ENCODE assay signal across 21 cellular contexts in genomic region chr7:151859111-151859947, GRCh38. TPM values are rescaled to one million over a fixed set of nuclear protein-coding genes. Genes with fewer than 3 reads are reported as not detected.
DNase-seq lines count a peak whose midpoint lies in the region; ATAC-seq, FAIRE-seq and TF ChIP-seq lines count a peak whose summit lies in the region.
"Had no signal": no experiment of that assay in that cellular context is flagged by ENCODE, and none has a peak within 500 bp of the region (broad histone marks: within the 10 kb centered on the region; RNA-seq: fewer than 3 reads in every experiment).

No MANE protein-coding gene starts in this region.

- H3K4me1 ChIP-seq in HEK293 (ENCODE audit: control insufficient read depth, insufficient read depth, low read length) (no peaks in the 10 kb centered on the region), PC-3 (ENCODE audit: insufficient read depth, low read length) (peaks cover 8% of the 10 kb centered on the region; the same call in 1 of the 2 replicates), pancreas (no peaks in the 10 kb centered on the region)
- H3K4me1 ChIP-seq: Peyer's patch had no signal

- peak; percentile 54 for DNase-seq in PC-3
- no peak for DNase-seq in left cardiac atrium
- peak in 5 of 6 donors; percentile 59 to 79 (median 69) for DNase-seq in pancreas
- no peak for DNase-seq in NCI-H1048 (lab: John Stamatoyannopoulos, UW)
- no peak for DNase-seq in brain microvascular endothelial cell
- DNase-seq: activated naive CD4-positive, alpha-beta T cell treated with anti-CD3 and anti-CD28 coated beads for 36 hours; activated T-cell treated with anti-CD3 and anti-CD28 coated beads, Interleukin-2, amount 50 U/mL, for 4 hours; CD4-positive, CD25-positive, alpha-beta regulatory T cell; central memory CD4-positive, alpha-beta T cell; MG63; natural killer cell; NCI-H146; NCI-H524; Peyer's patch; upper lobe of left lung had no signal

- H4K20me1 ChIP-seq in PC-3 (ENCODE audit: low read length), result no peaks in the 10 kb centered on the region

- TF ChIP-seq CTCF in HEK293 (tag by site-specific recombination; IDR thresholded peaks at IDR 0.05) (no peak), PC-3 (conservative IDR thresholded peaks at IDR 0.05; ENCODE audit: low read depth, low read length) (no peak), pancreas (IDR thresholded peaks at IDR 0.05) (no peak), brain microvascular endothelial cell (IDR thresholded peaks at IDR 0.05; ENCODE audit: low read depth, low read length, missing control alignments) (no peak)

- H3K9me3 ChIP-seq in HEK293 (ENCODE audit: control insufficient read depth, insufficient read depth, low read depth, low read length), result no peaks in the 10 kb centered on the region
- no peaks in the 10 kb centered on the region for H3K9me3 ChIP-seq in PC-3 (ENCODE audit: low read length)
- H3K9me3 ChIP-seq in pancreas, result no peaks in the 10 kb centered on the region
- H3K9me3 ChIP-seq: left lung, MG63, Peyer's patch, upper lobe of left lung had no signal

- FAIRE-seq in pancreas (lab: Jason Lieb, UNC), result no peak

- CTCF ChIA-PET in HEK293 (lab: Yijun Ruan, JAX), result interaction anchor here (0.6 to 1.4 kb wide), 2 partner anchors 73 to 77 kb away, joined by 3 to 4 read pairs; no protein-coding TSS in a partner anchor
- CTCF ChIA-PET in PC-3 (lab: Charles Lee), result no interaction called here

- in situ Hi-C loops in brain microvascular endothelial cell (cut with HindIII; ENCODE audit: low pct_ligation_motif_present, low sequenced_read_pairs), result no loop called here

- no TSS peak for BruUV-seq in PC-3 (replicated peaks; lab: Mats Ljungman, UMichigan)

- H3K79me2 ChIP-seq in PC-3 (ENCODE audit: low read length), result no peaks in the 10 kb centered on the region

- WGBS in pancreas, 2 donors, result 73 to 77% methylated on average over 28 of the region's 28 CpGs

- no peaks in the 10 kb centered on the region for H3F3A ChIP-seq in PC-3 (ENCODE audit: low read length, unreplicated experiment)

- intact Hi-C loops in PC-3 (cut with micrococcal nuclease) (loop anchor here (5.0 kb wide), 1 partner anchor 77 kb away; no protein-coding TSS in a partner anchor), left cardiac atrium (cut with DNase I) (no loop called here), pancreas (cut with DNase I) (no loop called here)

- no peak overlapping the region for H2AFZ ChIP-seq in PC-3 (ENCODE audit: low read length)

- ATAC-seq in PC-3 (peak; percentile 75), left cardiac atrium (peak; percentile 65 to 84), pancreas (peak; percentile 83 to 93 (median 88)), HG03354 (IDR thresholded peaks at IDR 0.05; ENCODE audit: poor library complexity, severe bottlenecking, unreplicated experiment) (no peak), GM21717 (IDR thresholded peaks at IDR 0.05; ENCODE audit: unreplicated experiment) (no peak)
- ATAC-seq: activated T-cell treated with anti-CD3 and anti-CD28 coated beads, Interleukin-2, amount 50 U/mL, for 4 hours; left lung; natural killer cell had no signal

- H3K4me3 ChIP-seq in HEK293 (ENCODE audit: low read depth, low read length) (no peak overlapping the region), PC-3 (ENCODE audit: low read length) (no peak overlapping the region), pancreas (no peak overlapping the region), brain microvascular endothelial cell (ENCODE audit: low read depth, low read length) (no peak overlapping the region)
- H3K4me3 ChIP-seq: left lung, MG63, Peyer's patch, SK-N-MC, upper lobe of left lung had no signal

- no peak overlapping the region for H3K4me2 ChIP-seq in PC-3 (ENCODE audit: low read length)

- H3K36me3 ChIP-seq in HEK293 (ENCODE audit: control insufficient read depth in 2 of 2, insufficient read depth in 1 of 2, low read length in 2 of 2), result no peaks in the 10 kb centered on the region
- H3K36me3 ChIP-seq in PC-3 (ENCODE audit: low read depth, low read length), result no peaks in the 10 kb centered on the region
- H3K36me3 ChIP-seq in pancreas, result no peaks in the 10 kb centered on the region
- H3K36me3 ChIP-seq in brain microvascular endothelial cell (replicated peaks), result no peaks in the 10 kb centered on the region
- H3K36me3 ChIP-seq: left lung, MG63, Peyer's patch had no signal

- no peak overlapping the region for H3K9ac ChIP-seq in PC-3 (ENCODE audit: low read length)

- H3K27me3 ChIP-seq in PC-3 (ENCODE audit: low read length), result no peaks in the 10 kb centered on the region
- no peaks in the 10 kb centered on the region for H3K27me3 ChIP-seq in pancreas
- H3K27me3 ChIP-seq in brain microvascular endothelial cell (replicated peaks), result peaks cover 3% of the 10 kb centered on the region
- H3K27me3 ChIP-seq: left lung, MG63, Peyer's patch, upper lobe of left lung had no signal

- POLR2A ChIA-PET in HEK293 (lab: Yijun Ruan, JAX) (no interaction called here), PC-3 (lab: Charles Lee; ENCODE audit: unreplicated experiment) (no interaction called here)

- no peaks in the 10 kb centered on the region for H3K9me2 ChIP-seq in PC-3 (replicated peaks; ENCODE audit: low read length)

- H3K27ac ChIP-seq in HEK293 (ENCODE audit: extremely low read depth, low read depth, low read length) (no peak overlapping the region), PC-3 (ENCODE audit: low read length) (no peak overlapping the region), pancreas (no peak overlapping the region), brain microvascular endothelial cell (no peak overlapping the region)
- H3K27ac ChIP-seq: epithelial cell of prostate, left lung, Peyer's patch, SK-N-MC, upper lobe of left lung had no signal

TF ChIP-seq in HEK293, 187 proteins besides CTCF, POLR2A, EP300 and RAD21:
- TF ChIP-seq ZNF488 (tag by site-specific recombination; IDR thresholded peaks at IDR 0.05) (no peak), EGR2 (tag by site-specific recombination; IDR thresholded peaks at IDR 0.05; ENCODE audit: low read depth) (peak; percentile 49; the same call in 1 of the 2 replicates), ZFHX2 (tag by site-specific recombination; conservative IDR thresholded peaks at IDR 0.05) (0 out of 2 replicates have a peak, but pooled peaks have one; percentile 44)

RNA-seq across cellular contexts. Expression of gene PRKAG2, which starts 17.6 kb away (rescaled TPM):
- total RNA-seq in PC-3 (2014; rRNA removed), result 21.5 and 23.9 TPM in 2 replicates
- total RNA-seq in left cardiac atrium, result 100 to 1,000 TPM; 141 to 253 TPM
- total RNA-seq in pancreas, result 10 to 100 TPM in 2 of 6 donors, 1 to 10 TPM in 4; 7.4 to 16.7 (median 9.2) TPM
- 10 to 100 TPM in 1 of 2 donors, 1 to 10 TPM in 1; 8.6 to 13.1 TPM for polyA plus RNA-seq in pancreas

Comparison
In these comparisons a context has a peak if more than half of its experiments do, and no peak if none do; other contexts are left out.
1. ATAC-seq: peak in PC-3 (single experiment), left cardiac atrium (2 of 2) and pancreas (4 of 4); none in HG03354 (single experiment) and GM21717 (single experiment).
2. DNase-seq: peak in PC-3 (single experiment) and pancreas (5 of 6); none in left cardiac atrium (single experiment), NCI-H1048 (single experiment) and brain microvascular endothelial cell (single experiment).